In the genomic region with DNA sequence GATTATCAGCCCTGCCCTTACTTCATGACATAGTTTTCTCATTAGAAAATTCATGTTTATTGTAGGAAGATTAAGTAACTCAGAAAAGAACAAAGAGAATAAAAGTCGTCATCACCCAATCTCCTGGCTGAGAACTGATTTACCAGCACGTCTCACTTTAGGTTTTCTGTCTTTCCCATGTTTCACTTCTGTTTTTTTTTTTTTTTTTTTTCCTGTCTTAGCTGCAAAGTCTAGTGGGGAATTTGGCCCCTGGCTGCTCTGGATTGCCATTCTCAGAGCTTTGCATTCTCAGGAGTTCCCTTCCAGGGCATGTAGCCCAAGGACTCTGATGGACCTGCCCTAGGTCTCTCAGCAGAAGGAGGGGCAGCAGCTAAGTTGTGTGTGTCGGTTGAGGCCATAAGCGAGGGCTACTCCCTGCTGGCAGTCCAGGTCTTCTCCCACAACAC, we compare ENCODE assay signal across 11 cellular contexts. TPM values are rescaled to one million over a fixed set of nuclear protein-coding genes. Genes with fewer than 3 reads are reported as not detected.
DNase-seq lines count a peak whose midpoint lies in the region; ATAC-seq and FAIRE-seq lines count a peak whose summit lies in the region.
"Had no signal": no experiment of that assay in that cellular context is flagged by ENCODE, and none has a peak within 500 bp of the region (broad histone marks: within the 10 kb centered on the region; RNA-seq: fewer than 3 reads in every experiment).

No MANE protein-coding gene starts in this region.

- 0 out of 2 replicates have a peak overlapping the region, but pooled peaks have one; percentile 67 for H3K27ac ChIP-seq in BLaER1

- peaks cover 67% of the 10 kb centered on the region for H3K36me3 ChIP-seq in BLaER1
- H3K36me3 ChIP-seq: right lobe of liver had no signal

- no peaks in the 10 kb centered on the region for H3K27me3 Mint-ChIP-seq in activated naive CD8-positive, alpha-beta T cell

- H3K27me3 ChIP-seq in BLaER1 = no peaks in the 10 kb centered on the region
- H3K27me3 ChIP-seq: right lobe of liver had no signal

- no peak overlapping the region for H3K9ac ChIP-seq in BLaER1

- peak; percentile 92 for FAIRE-seq in GM19239 (lab: Jason Lieb, UNC)
- FAIRE-seq: endothelial cell of umbilical vein had no signal

- H3K36me3 Mint-ChIP-seq in activated naive CD8-positive, alpha-beta T cell = peaks cover 11% of the 10 kb centered on the region

- no peaks in the 10 kb centered on the region for H3K9me3 ChIP-seq in BLaER1
- H3K9me3 ChIP-seq: right lobe of liver had no signal

- peak overlapping the region; percentile 75 for H3K4me3 Mint-ChIP-seq in activated naive CD8-positive, alpha-beta T cell

- H3K4me1 ChIP-seq in BLaER1 = peaks cover 100% of the 10 kb centered on the region

- peak overlapping the region; percentile 95 for H3K27ac Mint-ChIP-seq in activated naive CD8-positive, alpha-beta T cell

- peak overlapping the region; percentile 88 for H3K4me2 ChIP-seq in BLaER1

- no peak for ATAC-seq in GM21515 (IDR thresholded peaks at IDR 0.05; ENCODE audit: unreplicated experiment)

- H4K20me1 ChIP-seq in BLaER1 = peaks cover 100% of the 10 kb centered on the region

- DNase-seq in GM19239 (ENCODE audit: insufficient read length, low spot score) (no peak), iris pigment epithelial cell (ENCODE audit: low read depth) (peak; percentile 42), NCI-H226 (no peak), mesenteric fat pad (ENCODE audit: low spot score) (no peak)
- DNase-seq in stimulated activated CD4-positive, alpha-beta T cell treated with anti-CD3 and anti-CD28 coated beads, Interleukin-4, amount 100 ng/mL, for 4 hours = no peak
- DNase-seq: left cardiac atrium, right lobe of liver had no signal

- H3K4me1 Mint-ChIP-seq in activated naive CD8-positive, alpha-beta T cell (ENCODE audit: low read depth) = peaks cover 94% of the 10 kb centered on the region

- H3K4me3 ChIP-seq in BLaER1 = no peak overlapping the region
- H3K4me3 ChIP-seq: right lobe of liver had no signal

- H3K9me3 Mint-ChIP-seq in activated naive CD8-positive, alpha-beta T cell (ENCODE audit: low read depth) = no peaks in the 10 kb centered on the region

RNA-seq across cellular contexts. Expression of gene TMEM131L, which starts 57.8 kb away (rescaled TPM):
- 27.0 TPM for total RNA-seq in mesenteric fat pad
